26 cellular contexts compared by ENCODE assay signal in genomic region chr14:71225108-71225507, GRCh38.
"Had no signal": no experiment of that assay in that cellular context is flagged by ENCODE, and none has a peak within 500 bp of the region (broad histone marks: within the 10 kb centered on the region; RNA-seq: fewer than 3 reads in every experiment).

No MANE protein-coding gene starts in this region.

- H3K36me3 ChIP-seq: ascending aorta, breast epithelium, cardiac muscle cell, esophagus muscularis mucosa, gastroesophageal sphincter, heart right ventricle had no signal

- H2AFZ ChIP-seq: hepatocyte had no signal

- ATAC-seq: activated CD8-positive, alpha-beta T cell treated with anti-CD3 and anti-CD28 coated beads for 36 hours; activated naive CD4-positive, alpha-beta T cell treated with anti-CD3 and anti-CD28 coated beads, Interleukin-2, amount 50 U/mL, for 72 hours; activated T-cell treated with anti-CD3 and anti-CD28 coated beads, Interleukin-2, amount 50 U/mL, for 72 hours; effector memory CD8-positive, alpha-beta T cell; gastroesophageal sphincter; heart right ventricle had no signal

- H3K27me3 ChIP-seq: ascending aorta, breast epithelium, cardiac muscle cell, esophagus muscularis mucosa, gastroesophageal sphincter, heart right ventricle, hepatocyte had no signal

- DNase-seq: activated CD4-positive, alpha-beta T cell treated with anti-CD3 and anti-CD28 coated beads for 48 hours; activated CD4-positive, alpha-beta T cell treated with anti-CD3 and anti-CD28 coated beads, Interleukin-2, amount 50 U/mL, for 1 hour; activated CD4-positive, alpha-beta T cell treated with anti-CD3 and anti-CD28 coated beads, Interleukin-2, amount 50 U/mL, for 48 hours; activated CD8-positive, alpha-beta memory T cell treated with anti-CD3 and anti-CD28 coated beads, Interleukin-2, amount 50 U/mL, for 48 hours; activated CD8-positive, alpha-beta T cell treated with anti-CD3 and anti-CD28 coated beads for 36 hours; activated gamma-delta T cell; activated naive CD4-positive, alpha-beta T cell; activated naive CD4-positive, alpha-beta T cell treated with anti-CD3 and anti-CD28 coated beads, Interleukin-2, amount 10 ng/mL, durations not matched to agents 7 days and 5 days; activated naive CD8-positive, alpha-beta T cell treated with anti-CD3 and anti-CD28 coated beads, Interleukin-2, amount 10 ng/mL, durations not matched to agents 7 days and 5 days; activated T-cell treated with anti-CD3 and anti-CD28 coated beads for 4 hours; activated T-cell treated with anti-CD3 and anti-CD28 coated beads, Interleukin-2, amount 50 U/mL, for 24 hours; activated T-cell treated with anti-CD3 and anti-CD28 coated beads, Interleukin-2, amount 50 U/mL, for 72 hours; effector CD4-positive, alpha-beta T cell; effector memory CD8-positive, alpha-beta T cell; erythroblast; foreskin melanocyte; heart right ventricle; T-helper 2 cell had no signal

- H3K4me3 ChIP-seq: ascending aorta, breast epithelium, cardiac muscle cell, coronary artery, esophagus muscularis mucosa, gastroesophageal sphincter, heart right ventricle, hepatocyte had no signal

- H3K9me3 ChIP-seq: ascending aorta, breast epithelium, esophagus muscularis mucosa, gastroesophageal sphincter, heart right ventricle had no signal

- H3K4me1 ChIP-seq: ascending aorta, breast epithelium, esophagus muscularis mucosa, gastroesophageal sphincter, heart right ventricle had no signal

- H3K4me2 ChIP-seq: hepatocyte had no signal

- H3K27ac ChIP-seq: ascending aorta, cardiac muscle cell, coronary artery, esophagus muscularis mucosa, gastroesophageal sphincter, heart right ventricle, hepatocyte had no signal
